11 cellular contexts compared by ENCODE assay signal in the genomic region with DNA sequence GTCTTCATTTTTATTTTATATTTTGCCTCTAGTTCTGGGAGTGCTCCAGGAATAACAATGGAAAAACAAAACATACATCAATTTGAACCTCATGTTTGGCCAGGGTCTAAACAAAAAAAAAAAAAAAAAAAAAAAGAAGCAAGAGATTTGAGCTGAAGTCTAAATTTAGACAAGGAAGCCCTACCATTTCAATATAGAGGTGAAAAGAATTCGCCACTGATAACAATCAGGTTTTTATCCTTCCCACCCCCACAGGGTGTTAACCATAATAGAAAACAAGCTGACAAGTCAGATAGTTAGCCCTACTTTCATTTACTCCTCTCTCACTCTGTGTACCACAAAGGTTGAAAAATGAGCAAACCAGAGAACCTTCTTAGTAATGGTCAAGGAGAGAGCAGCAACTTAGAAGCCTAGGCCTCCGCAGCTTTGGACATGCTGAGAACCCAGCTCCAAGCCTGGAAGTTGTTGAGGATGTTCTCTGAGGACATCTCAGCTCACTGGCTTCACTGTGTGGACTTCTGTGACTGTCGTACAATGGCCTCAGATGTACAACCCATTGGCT.
DNase-seq lines count a peak whose midpoint lies in the region; ATAC-seq and TF ChIP-seq lines count a peak whose summit lies in the region.
"Had no signal": no experiment of that assay in that cellular context is flagged by ENCODE, and none has a peak within 500 bp of the region (broad histone marks: within the 10 kb centered on the region; RNA-seq: fewer than 3 reads in every experiment).

No MANE protein-coding gene starts in this region.

- no peaks in the 10 kb centered on the region for H3K27me3 Mint-ChIP-seq in central memory CD8-positive, alpha-beta T cell

- no peaks in the 10 kb centered on the region for H3K36me3 ChIP-seq in body of pancreas (replicated peaks in 1 of 2; ENCODE audit: insufficient read depth in 1 of 2, low read depth in 2 of 2)

- peaks cover 3% of the 10 kb centered on the region for H3K36me3 Mint-ChIP-seq in central memory CD8-positive, alpha-beta T cell (ENCODE audit: insufficient read depth)
- H3K36me3 Mint-ChIP-seq: CD4-positive, CD25-positive, alpha-beta regulatory T cell had no signal

- peak overlapping the region; percentile 16 for H3K4me3 Mint-ChIP-seq in central memory CD8-positive, alpha-beta T cell
- H3K4me3 Mint-ChIP-seq: CD4-positive, CD25-positive, alpha-beta regulatory T cell had no signal

- TF ChIP-seq POLR2A in body of pancreas (IDR thresholded peaks at IDR 0.05) = no peak

- TF ChIP-seq CTCF in GM10266 (IDR thresholded peaks at IDR 0.05; ENCODE audit: control insufficient read depth, insufficient read depth, low read depth, missing control alignments) (no peak), body of pancreas (IDR thresholded peaks at IDR 0.05) (no peak)

- H3K27ac ChIP-seq in body of pancreas = no peak overlapping the region

- no peaks in the 10 kb centered on the region for H3K4me1 ChIP-seq in body of pancreas

- H3K27ac Mint-ChIP-seq in central memory CD8-positive, alpha-beta T cell (ENCODE audit: low read depth) = peak overlapping the region; percentile 67
- H3K27ac Mint-ChIP-seq: CD4-positive, CD25-positive, alpha-beta regulatory T cell had no signal

- DNase-seq in GM10266 (ENCODE audit: extremely low spot score) = peak; percentile 40
- peak in 1 of 2 donors; percentile 26 for DNase-seq in central memory CD8-positive, alpha-beta T cell (ENCODE audit: low spot score in 2 of 2)
- no peak for DNase-seq in NCI-H774 (lab: John Stamatoyannopoulos, UW)
- DNase-seq in epidermal melanocyte (ENCODE audit: insufficient read length, low spot score) = no peak
- no peak for DNase-seq in ureter (ENCODE audit: low spot score)
- no peak for DNase-seq in body of pancreas
- DNase-seq: anterior cingulate cortex, KBM-7 had no signal

- peak; percentile 98 for ATAC-seq in GM19351 (IDR thresholded peaks at IDR 0.05; ENCODE audit: unreplicated experiment)
- ATAC-seq in HG03066 (IDR thresholded peaks at IDR 0.05; ENCODE audit: low read depth, unreplicated experiment) = peak; percentile 92
- peak; percentile 96 for ATAC-seq in central memory CD8-positive, alpha-beta T cell (replicated peaks; ENCODE audit: extremely low read depth, poor library complexity, severe bottlenecking)
- no peak for ATAC-seq in body of pancreas

- H3K4me3 ChIP-seq in body of pancreas = no peak overlapping the region

- no peaks in the 10 kb centered on the region for H3K9me3 ChIP-seq in body of pancreas

- intact Hi-C loops in body of pancreas (cut with DNase I) = no loop called here

- peaks cover 35% of the 10 kb centered on the region for H3K4me1 Mint-ChIP-seq in central memory CD8-positive, alpha-beta T cell

- no peaks in the 10 kb centered on the region for H3K27me3 ChIP-seq in body of pancreas

- 79% methylated on average over 3 of the region's 3 CpGs for WGBS in body of pancreas, 2 donors

- peaks cover 6% of the 10 kb centered on the region for H3K9me3 Mint-ChIP-seq in central memory CD8-positive, alpha-beta T cell
